ENCODE assay signal across 20 cellular contexts in genomic region chr9:8576741-8577140, GRCh38.
DNase-seq lines count a peak whose midpoint lies in the region; ATAC-seq, FAIRE-seq and TF ChIP-seq lines count a peak whose summit lies in the region.
"Had no signal": no experiment of that assay in that cellular context is flagged by ENCODE, and none has a peak within 500 bp of the region (broad histone marks: within the 10 kb centered on the region; RNA-seq: fewer than 3 reads in every experiment).

No MANE protein-coding gene starts in this region.

- H4K8ac ChIP-seq in trophoblast cell (ENCODE audit: low read depth, low read length), result no peak overlapping the region

- no peak overlapping the region for H3K9ac ChIP-seq in trophoblast cell (ENCODE audit: low read length)
- H3K9ac ChIP-seq: BLaER1 had no signal

- peaks cover 0 to 2% of the 10 kb centered on the region in 2 experiments for H3K4me1 ChIP-seq in trophoblast cell (ENCODE audit: control insufficient read depth in 1 of 2, insufficient read depth in 2 of 2, low read length in 2 of 2)
- H3K4me1 ChIP-seq in right lobe of liver, result no peaks in the 10 kb centered on the region
- H3K4me1 ChIP-seq: BE2C, BLaER1 had no signal

- H3K18ac ChIP-seq in trophoblast cell (ENCODE audit: low read length), result no peak overlapping the region

- no peak overlapping the region for H3K4ac ChIP-seq in trophoblast cell (ENCODE audit: low read depth, low read length)

- no peak overlapping the region for H4K12ac ChIP-seq in trophoblast cell (ENCODE audit: low read depth, low read length)

- TF ChIP-seq POLR2A in right lobe of liver (IDR thresholded peaks at IDR 0.05), result no peak

- no peak overlapping the region for H2BK5ac ChIP-seq in trophoblast cell (ENCODE audit: low read depth, low read length, poor library complexity)

- no peak for FAIRE-seq in frontal cortex (lab: Jason Lieb, UNC)
- FAIRE-seq: A204.1, GM12878, GM12892, GM18507 had no signal

- H3K9me3 ChIP-seq in trophoblast cell (ENCODE audit: insufficient read depth, low read depth, low read length), result no peaks in the 10 kb centered on the region
- no peaks in the 10 kb centered on the region for H3K9me3 ChIP-seq in right lobe of liver
- H3K9me3 ChIP-seq: BE2C, BLaER1 had no signal

- H4K91ac ChIP-seq in trophoblast cell (ENCODE audit: low read depth, low read length), result no peak overlapping the region

- H3K4me3 ChIP-seq in trophoblast cell (ENCODE audit: low read depth, low read length), result no peak overlapping the region
- no peak overlapping the region for H3K4me3 ChIP-seq in right lobe of liver
- H3K4me3 ChIP-seq: BLaER1, GM12878 had no signal

- DNase-seq in caudate nucleus (lab: John Stamatoyannopoulos, UW) (peak in 1 of 61 donors; percentile 37), cerebellum (ENCODE audit: low spot score) (peak; percentile 42), trophoblast cell (no peak), right lobe of liver (no peak), frontal cortex (ENCODE audit: low spot score in 2 of 2) (no peak)
- DNase-seq: 8988T; ACHN; BE2C; CD4-positive, alpha-beta memory T cell; CD4-positive, CD25-positive, alpha-beta regulatory T cell; CD8-positive, alpha-beta memory T cell; COR-L47; DMS79 treated with DMSO at 0.1 percent for 48 hours; GDM1 had no signal

- ATAC-seq in right lobe of liver, result no peak
- ATAC-seq: GM12878 had no signal

- no peak overlapping the region for H3K23ac ChIP-seq in trophoblast cell (ENCODE audit: low read length)

- no peak overlapping the region for H2AFZ ChIP-seq in trophoblast cell (ENCODE audit: insufficient read depth, low read length, poor library complexity)

- H3K27ac ChIP-seq in caudate nucleus (ENCODE audit: low read depth, low read length) (peak overlapping the region; percentile 24), temporal lobe (ENCODE audit: low read depth, low read length) (peak overlapping the region; percentile 45), trophoblast cell (ENCODE audit: low read depth, low read length) (no peak overlapping the region), right lobe of liver (no peak overlapping the region)
- H3K27ac ChIP-seq: BLaER1 had no signal

- no peak overlapping the region for H2BK120ac ChIP-seq in trophoblast cell (ENCODE audit: insufficient read depth, low read length, poor library complexity)

- H3K79me1 ChIP-seq in trophoblast cell (ENCODE audit: low read length), result no peaks in the 10 kb centered on the region

- no peak for TF ChIP-seq CTCF in right lobe of liver (IDR thresholded peaks at IDR 0.05)

- no peak overlapping the region for H2BK12ac ChIP-seq in trophoblast cell (ENCODE audit: low read length)

- H3K27me3 ChIP-seq in trophoblast cell (ENCODE audit: insufficient read depth, low read length) (no peaks in the 10 kb centered on the region), right lobe of liver (no peaks in the 10 kb centered on the region)
- H3K27me3 ChIP-seq: BE2C, BLaER1 had no signal

- no peak overlapping the region for H3K14ac ChIP-seq in trophoblast cell (ENCODE audit: low read length)

- intact Hi-C loops in right lobe of liver (cut with DNase I), result no loop called here

- H3K36me3 ChIP-seq in trophoblast cell (ENCODE audit: control insufficient read depth in 1 of 2, insufficient read depth in 2 of 2, low read length in 2 of 2), result no peaks in the 10 kb centered on the region
- H3K36me3 ChIP-seq in right lobe of liver, result no peaks in the 10 kb centered on the region
- H3K36me3 ChIP-seq: BE2C, BLaER1 had no signal

- H3K4me2 ChIP-seq in trophoblast cell (ENCODE audit: low read length), result no peak overlapping the region
- H3K4me2 ChIP-seq: BLaER1 had no signal

- H3K79me2 ChIP-seq in trophoblast cell (ENCODE audit: control insufficient read depth, insufficient read depth, low read length, poor library complexity), result no peaks in the 10 kb centered on the region

- no peak overlapping the region for H2AK5ac ChIP-seq in trophoblast cell (ENCODE audit: low read length)

Comparison
In these comparisons a context has a peak if more than half of its experiments do, and no peak if none do; other contexts are left out.
1. H3K27ac ChIP-seq: peak in caudate nucleus (single experiment) and temporal lobe (single experiment); none in trophoblast cell (single experiment) and right lobe of liver (0 of 3).